ENCODE assay signal across 1 cellular context in genomic region chr1:39358491-39358890, GRCh38.
TF ChIP-seq lines count a peak whose summit lies in the region.

No MANE protein-coding gene starts in this region.

TF ChIP-seq in GM23338, 12 proteins besides CTCF, POLR2A, EP300 and RAD21 (continued from another document):
- TF ChIP-seq ZNF462 (CRISPR knock-in tag; IDR thresholded peaks at IDR 0.05) (no peak), EZH2 (IDR thresholded peaks at IDR 0.05; ENCODE audit: low read depth, unreplicated experiment) (no peak), NANOG (IDR thresholded peaks at IDR 0.05; ENCODE audit: borderline replicate concordance) (no peak), POLR2AphosphoS5 (IDR thresholded peaks at IDR 0.05; ENCODE audit: low read depth) (no peak), CREB1 (CRISPR knock-in tag; IDR thresholded peaks at IDR 0.05; ENCODE audit: low read depth) (no peak), ZNF331 (CRISPR knock-in tag; IDR thresholded peaks at IDR 0.05; ENCODE audit: low read depth) (no peak), ZNF114 (CRISPR knock-in tag; IDR thresholded peaks at IDR 0.05) (no peak), JUNB (IDR thresholded peaks at IDR 0.05; ENCODE audit: unreplicated experiment) (no peak), EZH2phosphoT487 (IDR thresholded peaks at IDR 0.05; ENCODE audit: unreplicated experiment) (no peak)
- TF ChIP-seq, protein P1, sequence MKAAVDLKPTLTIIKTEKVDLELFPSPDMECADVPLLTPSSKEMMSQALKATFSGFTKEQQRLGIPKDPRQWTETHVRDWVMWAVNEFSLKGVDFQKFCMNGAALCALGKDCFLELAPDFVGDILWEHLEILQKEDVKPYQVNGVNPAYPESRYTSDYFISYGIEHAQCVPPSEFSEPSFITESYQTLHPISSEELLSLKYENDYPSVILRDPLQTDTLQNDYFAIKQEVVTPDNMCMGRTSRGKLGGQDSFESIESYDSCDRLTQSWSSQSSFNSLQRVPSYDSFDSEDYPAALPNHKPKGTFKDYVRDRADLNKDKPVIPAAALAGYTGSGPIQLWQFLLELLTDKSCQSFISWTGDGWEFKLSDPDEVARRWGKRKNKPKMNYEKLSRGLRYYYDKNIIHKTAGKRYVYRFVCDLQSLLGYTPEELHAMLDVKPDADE (IDR thresholded peaks at IDR 0.05) = no peak
